8 cellular contexts compared by ENCODE assay signal in genomic region chr2:61144697-61145268, GRCh38. TPM values are rescaled to one million over a fixed set of nuclear protein-coding genes. Genes with fewer than 3 reads are reported as not detected.
DNase-seq lines count a peak whose midpoint lies in the region; ATAC-seq and TF ChIP-seq lines count a peak whose summit lies in the region.

No MANE protein-coding gene starts in this region.

- H3K27ac ChIP-seq in angular gyrus (ENCODE audit: low read depth, low read length) (peak overlapping the region; percentile 95), left ventricle myocardium inferior (replicated peaks) (peak overlapping the region; percentile 87), upper lobe of left lung (peak overlapping the region; percentile 70 to 84 (median 76))

- H3K9me3 Mint-ChIP-seq in T-cell: no peaks in the 10 kb centered on the region

- TF ChIP-seq POLR2A in upper lobe of left lung (IDR thresholded peaks at IDR 0.05): peak in 3 of 4 donors; percentile 45 to 74 (median 49)

- peaks cover 12% of the 10 kb centered on the region for H3K36me3 Mint-ChIP-seq in T-cell

- ATAC-seq in GM21737 (IDR thresholded peaks at IDR 0.05; ENCODE audit: unreplicated experiment) (peak; percentile 89), T-cell (replicated peaks in 1 of 4) (peak; percentile 83 to 91 (median 90)), upper lobe of left lung (ENCODE audit: low FRiP score in 2 of 2) (peak; percentile 95 to 99)

- H3K36me3 ChIP-seq in left ventricle myocardium inferior (peaks cover 15% of the 10 kb centered on the region), upper lobe of left lung (peaks cover 4 to 14% (median 5%) of the 10 kb centered on the region in 4 donors)

- H3K4me3 Mint-ChIP-seq in T-cell: peak overlapping the region; percentile 82 to 90 (median 87)

- H3K4me1 ChIP-seq in left ventricle myocardium inferior (peaks cover 16% of the 10 kb centered on the region), upper lobe of left lung (peaks cover 7 to 16% (median 9%) of the 10 kb centered on the region in 4 donors)

- H3K27ac Mint-ChIP-seq in T-cell: peak overlapping the region; percentile 90 to 92

- peak; percentile 14 for TF ChIP-seq CTCF in left ventricle myocardium inferior (IDR thresholded peaks at IDR 0.05; ENCODE audit: borderline replicate concordance)
- TF ChIP-seq CTCF in upper lobe of left lung (IDR thresholded peaks at IDR 0.05): peak in 1 of 6 experiments; percentile 24

- intact Hi-C loops in left ventricle myocardium inferior (cut with micrococcal nuclease) (no loop called here), posterior cingulate gyrus (cut with DNase I) (no loop called here)

- no peaks in the 10 kb centered on the region for H3K27me3 Mint-ChIP-seq in T-cell

- H3K27me3 ChIP-seq in left ventricle myocardium inferior (ENCODE audit: low read depth) (no peaks in the 10 kb centered on the region), upper lobe of left lung (no peaks in the 10 kb centered on the region)

- H3K4me3 ChIP-seq in left ventricle myocardium inferior (peak overlapping the region; percentile 72), upper lobe of left lung (peak overlapping the region; percentile 31 to 65 (median 51))

- POLR2A ChIA-PET in T-cell (lab: Charles Lee): interaction anchor here (0.7 to 1.5 kb wide), 4 partner anchors 9 to 362 kb away, joined by 3 to 7 read pairs (median 4); no protein-coding TSS in a partner anchor

- peaks cover 6 to 18% (median 12%) of the 10 kb centered on the region in 3 donors for H3K4me1 Mint-ChIP-seq in T-cell

- TF ChIP-seq EP300 in upper lobe of left lung (IDR thresholded peaks at IDR 0.05): no peak

- H3K9me3 ChIP-seq in left ventricle myocardium inferior (replicated peaks) (no peaks in the 10 kb centered on the region), upper lobe of left lung (no peaks in the 10 kb centered on the region)

- peak; percentile 98 for DNase-seq in DMS53 (lab: John Stamatoyannopoulos, UW)
- DNase-seq in LHCN-M2 (ENCODE audit: low read depth): peak; percentile 98
- peak; percentile 74 to 90 (median 84) for DNase-seq in T-cell
- peak; percentile 95 for DNase-seq in left ventricle myocardium inferior
- DNase-seq in posterior cingulate gyrus: peak; percentile 80 to 98 (median 88)
- peak; percentile 83 to 97 for DNase-seq in upper lobe of left lung

- CTCF ChIA-PET in T-cell (lab: Charles Lee): interaction anchor here (0.6 to 1.3 kb wide), 7 partner anchors 9 to 364 kb away, joined by 3 to 5 read pairs (median 3); no protein-coding TSS in a partner anchor

- 8 to 10% methylated on average over 19 to 31 of the region's 31 CpGs for WGBS in upper lobe of left lung, 2 donors

RNA-seq across cellular contexts. Expression of gene C2orf74, which starts 17.2 kb away (rescaled TPM):
- total RNA-seq in LHCN-M2 (2014; rRNA removed): 19.7 and 31.6 TPM in 2 replicates
- polyA plus RNA-seq in LHCN-M2 (2012): 25.0 TPM
- total RNA-seq in T-cell: 10 to 100 TPM in 3 of 5 donors, 1 to 10 TPM in 2; 5.2 to 18.8 (median 12.0) TPM
- total RNA-seq in left ventricle myocardium inferior: 33.7 TPM
- total RNA-seq in upper lobe of left lung: 10 to 100 TPM; 11.9 to 20.7 (median 16.6) TPM

Comparison
In these comparisons a context has a peak if more than half of its experiments do, and no peak if none do; other contexts are left out.
1. Peak in every context shown above with its lines: DNase-seq, ATAC-seq, H3K4me3 ChIP-seq and H3K27ac ChIP-seq.